ENCODE assay signal across 10 cellular contexts in the genomic region with DNA sequence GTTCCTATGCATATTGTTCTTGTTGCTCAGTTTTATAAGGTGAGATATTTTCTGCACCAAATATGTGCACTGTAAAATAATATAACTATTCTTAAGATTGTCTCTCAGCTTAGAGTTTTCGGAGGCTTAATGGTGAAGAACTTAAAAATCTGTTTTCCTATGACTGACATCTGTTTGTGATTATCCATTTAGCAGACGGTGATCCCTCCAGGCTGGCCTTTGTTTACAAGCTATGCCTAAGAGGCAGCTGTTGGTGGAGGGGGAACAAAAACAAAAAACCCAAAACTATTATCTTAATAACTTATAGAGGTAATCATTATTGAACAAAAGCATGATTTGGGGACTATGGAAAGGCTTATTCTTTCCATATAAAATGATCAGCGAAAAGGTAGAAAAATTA. TPM values are rescaled to one million over a fixed set of nuclear protein-coding genes. Genes with fewer than 3 reads are reported as not detected.
A peak's percentile ranks its signal among the peaks of the same experiment; 100 is the strongest.
DNase-seq lines count a peak whose midpoint lies in the region; ATAC-seq and TF ChIP-seq lines count a peak whose summit lies in the region.
"Had no signal": no experiment of that assay in that cellular context is flagged by ENCODE, and none has a peak within 500 bp of the region (broad histone marks: within the 10 kb centered on the region; RNA-seq: fewer than 3 reads in every experiment).

No MANE protein-coding gene starts in this region.

- peak overlapping the region; percentile 80 for H3K4me3 Mint-ChIP-seq in T-helper 17 cell

- H3K4me1 ChIP-seq in left ventricle myocardium inferior (peaks cover 60% of the 10 kb centered on the region), upper lobe of right lung (peaks cover 15% of the 10 kb centered on the region)

- DNase-seq in left ventricle myocardium inferior: no peak
- no peak for DNase-seq in Right ventricle myocardium superior
- no peak for DNase-seq in T-helper 17 cell
- peak; percentile 39 to 75 for DNase-seq in foreskin fibroblast
- no peak for DNase-seq in upper lobe of right lung
- DNase-seq in C1 segment of cervical spinal cord (lab: John Stamatoyannopoulos, UW): no peak
- DNase-seq in activated CD8-positive, alpha-beta memory T cell treated with anti-CD3 and anti-CD28 coated beads for 24 hours: no peak
- DNase-seq: DMS153 had no signal

- no peaks in the 10 kb centered on the region for H3K27me3 ChIP-seq in left ventricle myocardium inferior (ENCODE audit: low read depth)
- H3K27me3 ChIP-seq in upper lobe of right lung: no peaks in the 10 kb centered on the region

- H3K9me3 ChIP-seq in left ventricle myocardium inferior (replicated peaks): no peaks in the 10 kb centered on the region
- no peaks in the 10 kb centered on the region for H3K9me3 ChIP-seq in T-helper 17 cell (ENCODE audit: control insufficient read depth, low read length, poor library complexity, severe bottlenecking)
- H3K9me3 ChIP-seq in upper lobe of right lung: no peaks in the 10 kb centered on the region

- peak overlapping the region; percentile 86 for H3K27ac Mint-ChIP-seq in T-helper 17 cell

- H3K36me3 ChIP-seq in left ventricle myocardium inferior: no peaks in the 10 kb centered on the region
- no peaks in the 10 kb centered on the region for H3K36me3 ChIP-seq in upper lobe of right lung

- TF ChIP-seq CTCF in left ventricle myocardium inferior (IDR thresholded peaks at IDR 0.05; ENCODE audit: borderline replicate concordance) (no peak), foreskin fibroblast (IDR thresholded peaks at IDR 0.05; ENCODE audit: low read depth, low read length) (no peak), upper lobe of right lung (IDR thresholded peaks at IDR 0.05) (no peak)

- H3K27ac ChIP-seq in left ventricle myocardium inferior (replicated peaks): peak overlapping the region; percentile 83
- H3K27ac ChIP-seq in upper lobe of right lung: peak overlapping the region; percentile 80
- H3K27ac ChIP-seq: VCaP had no signal

- intact Hi-C loops in left ventricle myocardium inferior (cut with micrococcal nuclease) (no loop called here), Right ventricle myocardium superior (cut with DNase I) (loop anchor here (5.0 kb wide), 1 partner anchor 59 kb away; a partner anchor contains a TSS), upper lobe of right lung (cut with DNase I) (no loop called here)

- peaks cover 39% of the 10 kb centered on the region for H3K4me1 Mint-ChIP-seq in T-helper 17 cell

- no peak for ATAC-seq in Right ventricle myocardium superior (ENCODE audit: poor library complexity)
- ATAC-seq in T-helper 17 cell: no peak
- ATAC-seq in upper lobe of right lung: no peak
- no peak for ATAC-seq in HG03378 (IDR thresholded peaks at IDR 0.05; ENCODE audit: unreplicated experiment)

- H3K36me3 Mint-ChIP-seq in T-helper 17 cell (ENCODE audit: low read depth): no peaks in the 10 kb centered on the region

- H3K27me3 Mint-ChIP-seq in T-helper 17 cell: no peaks in the 10 kb centered on the region

- H3K4me3 ChIP-seq in left ventricle myocardium inferior (peak overlapping the region; percentile 57), foreskin fibroblast (ENCODE audit: low read depth in 1 of 2, low read length in 2 of 2) (peak overlapping the region; percentile 48 to 59), upper lobe of right lung (peak overlapping the region; percentile 39)

RNA-seq across cellular contexts. Expression of a gene that starts 0.7 kb away (rescaled TPM):
- 2.0 TPM for total RNA-seq in left ventricle myocardium inferior
- 2.4 TPM for total RNA-seq in Right ventricle myocardium superior
- 1 to 10 TPM in 1 of 2 donors, under 1 TPM in 1; 0.50 to 1.1 TPM for total RNA-seq in T-helper 17 cell
- 6.3 TPM for total RNA-seq in upper lobe of right lung

Comparison
In these comparisons a context has a peak if more than half of its experiments do, and no peak if none do; other contexts are left out.
1. DNase-seq: peak in foreskin fibroblast (2 of 2); none in left ventricle myocardium inferior (single experiment), Right ventricle myocardium superior (single experiment), T-helper 17 cell (0 of 3), upper lobe of right lung (single experiment), C1 segment of cervical spinal cord (0 of 14) and activated CD8-positive, alpha-beta memory T cell treated with anti-CD3 and anti-CD28 coated beads for 24 hours (single experiment).
2. Peak in every context shown above with its lines, with median percentiles within 50 percentile points of each other: H3K4me3 ChIP-seq.